ENCODE assay signal across 24 cellular contexts in the genomic region with DNA sequence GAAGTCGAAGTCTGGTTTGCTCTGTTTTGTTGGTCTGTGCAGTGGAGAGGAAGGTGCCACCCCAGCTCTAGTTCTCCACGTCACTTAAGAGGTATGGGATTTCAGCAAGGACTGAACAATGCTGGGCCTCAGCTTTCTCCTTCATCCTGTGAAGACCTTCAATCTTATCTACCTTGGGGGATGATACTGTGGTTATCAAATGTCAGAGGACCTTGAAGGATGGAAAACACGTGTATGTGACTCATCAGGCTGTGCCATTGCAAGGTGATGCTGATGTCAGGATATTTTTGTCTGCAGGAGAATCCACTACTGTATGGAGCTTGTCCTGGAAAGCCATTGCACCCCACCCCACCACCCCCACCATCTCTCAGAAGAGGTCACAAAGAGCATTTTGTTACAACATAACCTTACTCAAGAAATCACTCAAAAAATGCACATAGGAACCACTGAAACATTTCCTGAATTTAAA.
DNase-seq lines count a peak whose midpoint lies in the region; ATAC-seq and TF ChIP-seq lines count a peak whose summit lies in the region.
"Had no signal": no experiment of that assay in that cellular context is flagged by ENCODE, and none has a peak within 500 bp of the region (broad histone marks: within the 10 kb centered on the region; RNA-seq: fewer than 3 reads in every experiment).

No MANE protein-coding gene starts in this region.

- ATAC-seq in GM19035 (IDR thresholded peaks at IDR 0.05; ENCODE audit: unreplicated experiment) (no peak), HG03025 (IDR thresholded peaks at IDR 0.05; ENCODE audit: low FRiP score, unreplicated experiment) (no peak)
- ATAC-seq: CD8-positive, alpha-beta T cell; GM12878; lower lobe of right lung; right cardiac atrium had no signal

- TF ChIP-seq CTCF in AG10803 (conservative IDR thresholded peaks at IDR 0.05; ENCODE audit: low read length): no peak
- no peak for TF ChIP-seq CTCF in fibroblast of the aortic adventitia (IDR thresholded peaks at IDR 0.05; ENCODE audit: insufficient read depth, low read length)

- H3K4me3 ChIP-seq in AG10803 (ENCODE audit: low read length) (no peak overlapping the region), fibroblast of the aortic adventitia (ENCODE audit: low read depth, low read length) (no peak overlapping the region)
- H3K4me3 ChIP-seq: dorsolateral prefrontal cortex, GM12878, lower lobe of right lung, SJCRH30, thyroid gland had no signal

- DNase-seq in AG10803 (ENCODE audit: low read depth): peak; percentile 53
- peak; percentile 31 for DNase-seq in EH (ENCODE audit: low read depth)
- DNase-seq in NOMO-1 treated with DMSO at 0.1 percent for 48 hours (lab: John Stamatoyannopoulos, UW; ENCODE audit: unreplicated experiment): peak; percentile 46
- peak; percentile 27 for DNase-seq in fibroblast of the aortic adventitia (ENCODE audit: low read depth)
- no peak for DNase-seq in NCI-H2029 treated with DMSO at 0.1 percent for 48 hours (lab: John Stamatoyannopoulos, UW)
- no peak for DNase-seq in activated gamma-delta T cell treated with Interleukin-2 at 50 U/mL for 16 hours
- DNase-seq: activated CD4-positive, alpha-beta T cell treated with anti-CD3 and anti-CD28 coated beads for 4 hours; activated naive CD8-positive, alpha-beta T cell treated with anti-CD3 and anti-CD28 coated beads, Interleukin-2, amount 10 ng/mL, durations not matched to agents 7 days and 5 days; CD8-positive, alpha-beta T cell; DMS53; dorsolateral prefrontal cortex; glutamatergic neuron; lower lobe of right lung; NCI-H1105 treated with DMSO at 0.1 percent for 48 hours; NCI-H2081 treated with DMSO at 0.1 percent for 48 hours; NCI-H446 treated with DMSO at 0.1 percent for 48 hours; right cardiac atrium; SJCRH30; stimulated activated CD4-positive, alpha-beta T cell treated with anti-CD3 and anti-CD28 coated beads, Interleukin-4, amount 100 ng/mL, for 4 hours; stimulated activated naive CD4-positive, alpha-beta T cell treated with Interleukin-2 at 50 U/mL for 16 hours; thyroid gland had no signal

Comparison
In these comparisons a context has a peak if more than half of its experiments do, and no peak if none do; other contexts are left out.
1. DNase-seq: peak in AG10803 (single experiment), EH (single experiment), NOMO-1 treated with DMSO at 0.1 percent for 48 hours (single experiment) and fibroblast of the aortic adventitia (single experiment); none in NCI-H2029 treated with DMSO at 0.1 percent for 48 hours (single experiment) and activated gamma-delta T cell treated with Interleukin-2 at 50 U/mL for 16 hours (single experiment).